In the genomic region with DNA sequence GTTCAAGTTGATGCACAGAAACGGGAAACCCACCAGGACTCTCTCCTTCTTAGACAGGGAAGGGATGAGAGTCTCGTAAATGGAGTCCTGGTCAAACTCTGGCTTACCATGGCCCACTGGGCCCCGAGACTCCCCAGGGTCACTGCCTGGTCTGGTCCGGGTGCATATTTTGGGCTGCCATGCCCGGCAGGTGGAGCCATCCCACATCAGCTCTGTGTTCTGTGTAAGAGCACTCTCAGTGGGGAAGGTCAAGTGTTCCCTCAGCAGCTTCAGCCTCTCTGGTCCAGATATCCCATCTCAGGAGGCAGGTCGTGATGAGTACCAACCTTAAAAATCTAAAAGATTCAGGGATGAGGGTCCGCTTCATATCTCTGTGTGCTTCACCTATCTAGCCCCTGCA, we compare ENCODE assay signal across 28 cellular contexts.
DNase-seq lines count a peak whose midpoint lies in the region; ATAC-seq and TF ChIP-seq lines count a peak whose summit lies in the region.
"Had no signal": no experiment of that assay in that cellular context is flagged by ENCODE, and none has a peak within 500 bp of the region (broad histone marks: within the 10 kb centered on the region; RNA-seq: fewer than 3 reads in every experiment).

No MANE protein-coding gene starts in this region.

- H3K4me1 Mint-ChIP-seq in WTC11, result peaks cover 9% of the 10 kb centered on the region
- H3K4me1 Mint-ChIP-seq in mesothelial cell of epicardium, result peaks cover 33% of the 10 kb centered on the region
- H3K4me1 Mint-ChIP-seq: activated CD4-positive, alpha-beta T cell treated with anti-CD3 and anti-CD28 coated beads, Interleukin-2, amount 10 ng/mL, durations not matched to agents 24 days and 14 days; activated naive CD8-positive, alpha-beta T cell treated with anti-CD3 and anti-CD28 coated beads, Interleukin-2, amount 50 U/mL, for 24 hours; central memory CD8-positive, alpha-beta T cell; stimulated activated effector memory CD8-positive, alpha-beta T cell treated with anti-CD3 and anti-CD28 coated beads, Interleukin-12 subunit alpha, Interleukin-12 subunit beta, amount 100 ng/mL, for 72 hours had no signal

- ATAC-seq in WTC11, result no peak; the same call in 1 of the 2 replicates
- no peak for ATAC-seq in HG03175 (IDR thresholded peaks at IDR 0.05; ENCODE audit: unreplicated experiment)
- ATAC-seq in GM21737 (IDR thresholded peaks at IDR 0.05; ENCODE audit: unreplicated experiment), result no peak
- ATAC-seq: activated naive CD8-positive, alpha-beta T cell treated with anti-CD3 and anti-CD28 coated beads, Interleukin-2, amount 50 U/mL, for 24 hours; CD8-positive, alpha-beta T cell; gastrocnemius medialis; left lung; stimulated activated effector memory CD8-positive, alpha-beta T cell treated with anti-CD3 and anti-CD28 coated beads, Interleukin-12 subunit alpha, Interleukin-12 subunit beta, amount 100 ng/mL, for 72 hours had no signal

- peak; percentile 9 for DNase-seq in GM12865 (ENCODE audit: low read depth)
- DNase-seq in LNCaP clone FGC (ENCODE audit: low read depth), result no peak
- peak; percentile 19 for DNase-seq in WTC11 (ENCODE audit: low spot score)
- DNase-seq in activated CD8-positive, alpha-beta memory T cell treated with anti-CD3 and anti-CD28 coated beads, Interleukin-2, amount 50 U/mL, for 48 hours, result no peak
- no peak for DNase-seq in mesothelial cell of epicardium (ENCODE audit: low spot score in 2 of 2, unreplicated experiment in 2 of 2)
- DNase-seq: activated CD4-positive, alpha-beta T cell treated with anti-CD3 and anti-CD28 coated beads, Interleukin-2, amount 10 ng/mL, durations not matched to agents 24 days and 14 days; activated naive CD8-positive, alpha-beta T cell treated with anti-CD3 and anti-CD28 coated beads, Interleukin-2, amount 50 U/mL, for 24 hours; activated T-cell treated with anti-CD3 and anti-CD28 coated beads, Interleukin-2, amount 50 U/mL, for 48 hours; CD8-positive, alpha-beta T cell; gastrocnemius medialis; GM23248; hippocampal formation; left lung; mesenchymal stem cell; NCI-H146; NCI-H446 treated with DMSO at 0.1 percent for 48 hours; right lobe of liver; SHP77; stimulated activated CD4-positive, alpha-beta T cell treated with anti-CD3 and anti-CD28 coated beads, Interleukin-12 subunit alpha, Interleukin-12 subunit beta, amount 100 ng/mL, for 4 hours; stimulated activated CD4-positive, alpha-beta T cell treated with anti-CD3 and anti-CD28 coated beads, Interleukin-4, amount 100 ng/mL, for 24 hours; T-helper 9 cell; WERI-Rb-1 had no signal

- POLR2A ChIA-PET in WTC11 (lab: Charles Lee), result no interaction called here

- peak; percentile 18 for TF ChIP-seq CTCF in GM12865 (IDR thresholded peaks at IDR 0.05; ENCODE audit: insufficient read depth, low read depth, low read length, missing control alignments)
- TF ChIP-seq CTCF in LNCaP clone FGC (IDR thresholded peaks at IDR 0.05; ENCODE audit: control insufficient read depth, extremely low read depth, insufficient read depth), result peak; percentile 30; the same call in 1 of the 2 replicates
- TF ChIP-seq CTCF in WTC11 (IDR thresholded peaks at IDR 0.05), result no peak
- TF ChIP-seq CTCF in mesothelial cell of epicardium (IDR thresholded peaks at IDR 0.05; ENCODE audit: unreplicated experiment), result no peak

- no peak overlapping the region for H3K4me3 Mint-ChIP-seq in WTC11
- H3K4me3 Mint-ChIP-seq in mesothelial cell of epicardium, result no peak overlapping the region
- H3K4me3 Mint-ChIP-seq: activated CD4-positive, alpha-beta T cell treated with anti-CD3 and anti-CD28 coated beads, Interleukin-2, amount 10 ng/mL, durations not matched to agents 24 days and 14 days; activated naive CD8-positive, alpha-beta T cell treated with anti-CD3 and anti-CD28 coated beads, Interleukin-2, amount 50 U/mL, for 24 hours; CD8-positive, alpha-beta T cell; central memory CD8-positive, alpha-beta T cell; dendritic cell treated with granulocyte-macrophage colony-stimulating factor and Interleukin-4, amounts not matched to agents 40 ng/mL and 50 ng/mL, for 4 days; stimulated activated effector memory CD8-positive, alpha-beta T cell treated with anti-CD3 and anti-CD28 coated beads, Interleukin-12 subunit alpha, Interleukin-12 subunit beta, amount 100 ng/mL, for 72 hours had no signal

- H3K4me3 ChIP-seq in GM12865 (ENCODE audit: low read depth, low read length), result no peak overlapping the region
- no peak overlapping the region for H3K4me3 ChIP-seq in LNCaP clone FGC (ENCODE audit: low read depth, low read length)
- H3K4me3 ChIP-seq: gastrocnemius medialis, GM23248, left lung, right lobe of liver had no signal

- CTCF ChIA-PET in WTC11 (lab: Charles Lee), result interaction anchor here (0.5 to 3.9 kb wide), 5 partner anchors 12 to 231 kb away, joined by 3 to 32 read pairs (median 5); no protein-coding TSS in a partner anchor

- H3K36me3 Mint-ChIP-seq in WTC11 (no peaks in the 10 kb centered on the region), mesothelial cell of epicardium (no peaks in the 10 kb centered on the region)
- H3K36me3 Mint-ChIP-seq: CD8-positive, alpha-beta T cell; stimulated activated effector memory CD8-positive, alpha-beta T cell treated with anti-CD3 and anti-CD28 coated beads, Interleukin-12 subunit alpha, Interleukin-12 subunit beta, amount 100 ng/mL, for 72 hours had no signal

- H3K27me3 Mint-ChIP-seq in WTC11 (ENCODE audit: low read depth), result peaks cover 3% of the 10 kb centered on the region; the same call in 1 of the 2 replicates
- peaks cover 23% of the 10 kb centered on the region for H3K27me3 Mint-ChIP-seq in mesothelial cell of epicardium (ENCODE audit: low read depth)

- H3K9me3 Mint-ChIP-seq in WTC11, result no peaks in the 10 kb centered on the region
- no peaks in the 10 kb centered on the region for H3K9me3 Mint-ChIP-seq in mesothelial cell of epicardium
- H3K9me3 Mint-ChIP-seq: activated CD4-positive, alpha-beta T cell treated with anti-CD3 and anti-CD28 coated beads, Interleukin-2, amount 10 ng/mL, durations not matched to agents 24 days and 14 days; activated naive CD8-positive, alpha-beta T cell treated with anti-CD3 and anti-CD28 coated beads, Interleukin-2, amount 50 U/mL, for 24 hours; CD8-positive, alpha-beta T cell; central memory CD8-positive, alpha-beta T cell; dendritic cell treated with granulocyte-macrophage colony-stimulating factor and Interleukin-4, amounts not matched to agents 40 ng/mL and 50 ng/mL, for 4 days; stimulated activated effector memory CD8-positive, alpha-beta T cell treated with anti-CD3 and anti-CD28 coated beads, Interleukin-12 subunit alpha, Interleukin-12 subunit beta, amount 100 ng/mL, for 72 hours had no signal

- H3K27ac Mint-ChIP-seq in WTC11, result no peak overlapping the region
- H3K27ac Mint-ChIP-seq in mesothelial cell of epicardium, result no peak overlapping the region
- H3K27ac Mint-ChIP-seq: activated CD4-positive, alpha-beta T cell treated with anti-CD3 and anti-CD28 coated beads, Interleukin-2, amount 10 ng/mL, durations not matched to agents 24 days and 14 days; activated naive CD8-positive, alpha-beta T cell treated with anti-CD3 and anti-CD28 coated beads, Interleukin-2, amount 50 U/mL, for 24 hours; CD8-positive, alpha-beta T cell; dendritic cell treated with granulocyte-macrophage colony-stimulating factor and Interleukin-4, amounts not matched to agents 40 ng/mL and 50 ng/mL, for 4 days; progenitor cell of endocrine pancreas; stimulated activated effector memory CD8-positive, alpha-beta T cell treated with anti-CD3 and anti-CD28 coated beads, Interleukin-12 subunit alpha, Interleukin-12 subunit beta, amount 100 ng/mL, for 72 hours had no signal

TF ChIP-seq in WTC11, 78 proteins besides CTCF, POLR2A, EP300 and RAD21:
- no peak for TF ChIP-seq PRRX2 (CRISPR knock-in tag; IDR thresholded peaks at IDR 0.05)
- TF ChIP-seq ZNF121 (CRISPR knock-in tag; IDR thresholded peaks at IDR 0.05), result no peak
- no peak for TF ChIP-seq TP53 (CRISPR knock-in tag; IDR thresholded peaks at IDR 0.05)
- no peak for TF ChIP-seq TEAD4 (CRISPR knock-in tag; IDR thresholded peaks at IDR 0.05)
- TF ChIP-seq FOXK1 (CRISPR knock-in tag; IDR thresholded peaks at IDR 0.05), result no peak
- TF ChIP-seq, protein P1, sequence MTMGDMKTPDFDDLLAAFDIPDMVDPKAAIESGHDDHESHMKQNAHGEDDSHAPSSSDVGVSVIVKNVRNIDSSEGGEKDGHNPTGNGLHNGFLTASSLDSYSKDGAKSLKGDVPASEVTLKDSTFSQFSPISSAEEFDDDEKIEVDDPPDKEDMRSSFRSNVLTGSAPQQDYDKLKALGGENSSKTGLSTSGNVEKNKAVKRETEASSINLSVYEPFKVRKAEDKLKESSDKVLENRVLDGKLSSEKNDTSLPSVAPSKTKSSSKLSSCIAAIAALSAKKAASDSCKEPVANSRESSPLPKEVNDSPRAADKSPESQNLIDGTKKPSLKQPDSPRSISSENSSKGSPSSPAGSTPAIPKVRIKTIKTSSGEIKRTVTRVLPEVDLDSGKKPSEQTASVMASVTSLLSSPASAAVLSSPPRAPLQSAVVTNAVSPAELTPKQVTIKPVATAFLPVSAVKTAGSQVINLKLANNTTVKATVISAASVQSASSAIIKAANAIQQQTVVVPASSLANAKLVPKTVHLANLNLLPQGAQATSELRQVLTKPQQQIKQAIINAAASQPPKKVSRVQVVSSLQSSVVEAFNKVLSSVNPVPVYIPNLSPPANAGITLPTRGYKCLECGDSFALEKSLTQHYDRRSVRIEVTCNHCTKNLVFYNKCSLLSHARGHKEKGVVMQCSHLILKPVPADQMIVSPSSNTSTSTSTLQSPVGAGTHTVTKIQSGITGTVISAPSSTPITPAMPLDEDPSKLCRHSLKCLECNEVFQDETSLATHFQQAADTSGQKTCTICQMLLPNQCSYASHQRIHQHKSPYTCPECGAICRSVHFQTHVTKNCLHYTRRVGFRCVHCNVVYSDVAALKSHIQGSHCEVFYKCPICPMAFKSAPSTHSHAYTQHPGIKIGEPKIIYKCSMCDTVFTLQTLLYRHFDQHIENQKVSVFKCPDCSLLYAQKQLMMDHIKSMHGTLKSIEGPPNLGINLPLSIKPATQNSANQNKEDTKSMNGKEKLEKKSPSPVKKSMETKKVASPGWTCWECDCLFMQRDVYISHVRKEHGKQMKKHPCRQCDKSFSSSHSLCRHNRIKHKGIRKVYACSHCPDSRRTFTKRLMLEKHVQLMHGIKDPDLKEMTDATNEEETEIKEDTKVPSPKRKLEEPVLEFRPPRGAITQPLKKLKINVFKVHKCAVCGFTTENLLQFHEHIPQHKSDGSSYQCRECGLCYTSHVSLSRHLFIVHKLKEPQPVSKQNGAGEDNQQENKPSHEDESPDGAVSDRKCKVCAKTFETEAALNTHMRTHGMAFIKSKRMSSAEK (CRISPR knock-in tag; IDR thresholded peaks at IDR 0.05; ENCODE audit: borderline replicate concordance), result no peak
- TF ChIP-seq SMAD4 (CRISPR knock-in tag; IDR thresholded peaks at IDR 0.05), result no peak

Comparison
In these comparisons a context has a peak if more than half of its experiments do, and no peak if none do; other contexts are left out.
1. DNase-seq: peak in GM12865 (single experiment) and WTC11 (single experiment); none in LNCaP clone FGC (single experiment), activated CD8-positive, alpha-beta memory T cell treated with anti-CD3 and anti-CD28 coated beads, Interleukin-2, amount 50 U/mL, for 48 hours (single experiment) and mesothelial cell of epicardium (0 of 2).
2. CTCF ChIP-seq: peak in GM12865 (single experiment) and LNCaP clone FGC (single experiment); none in WTC11 (single experiment) and mesothelial cell of epicardium (single experiment).